ENCODE assay signal across 14 cellular contexts in genomic region chr13:69292789-69293425, GRCh38.
"Had no signal": no experiment of that assay in that cellular context is flagged by ENCODE, and none has a peak within 500 bp of the region (broad histone marks: within the 10 kb centered on the region; RNA-seq: fewer than 3 reads in every experiment).

No MANE protein-coding gene starts in this region.

- H3K4me3 Mint-ChIP-seq: activated T-cell treated with anti-CD3 and anti-CD28 coated beads, Interleukin-2, amount 50 U/mL, for 24 hours; brain; central memory CD8-positive, alpha-beta T cell; neural crest cell had no signal

- H3K4me3 ChIP-seq: pancreas had no signal

- H3K36me3 Mint-ChIP-seq: activated naive CD4-positive, alpha-beta T cell treated with anti-CD3 and anti-CD28 coated beads, Interleukin-2, amount 50 U/mL, for 72 hours; brain had no signal

- H3K36me3 ChIP-seq: pancreas had no signal

- H3K9me3 ChIP-seq: pancreas had no signal

- ATAC-seq: activated naive CD4-positive, alpha-beta T cell treated with anti-CD3 and anti-CD28 coated beads, Interleukin-2, amount 50 U/mL, for 72 hours; pancreas had no signal

- H3K27ac Mint-ChIP-seq: activated naive CD4-positive, alpha-beta T cell treated with anti-CD3 and anti-CD28 coated beads, Interleukin-2, amount 50 U/mL, for 72 hours; activated T-cell treated with anti-CD3 and anti-CD28 coated beads, Interleukin-2, amount 50 U/mL, for 24 hours; brain had no signal

- H3K9me3 Mint-ChIP-seq: brain, neural crest cell had no signal

- H3K27me3 ChIP-seq: pancreas had no signal

- H3K27me3 Mint-ChIP-seq: activated T-cell treated with anti-CD3 and anti-CD28 coated beads, Interleukin-2, amount 50 U/mL, for 24 hours; brain; central memory CD8-positive, alpha-beta T cell had no signal

- H3K4me1 ChIP-seq: pancreas had no signal

- DNase-seq: activated CD4-positive, alpha-beta T cell treated with anti-CD3 and anti-CD28 coated beads, Interleukin-2, amount 50 U/mL, for 1 hour; activated CD4-positive, CD25-positive, alpha-beta regulatory T cell; activated effector memory CD4-positive, alpha-beta T cell treated with anti-CD3 and anti-CD28 coated beads, Interleukin-2, amount 50 U/mL, for 16 hours; activated T-cell treated with anti-CD3 and anti-CD28 coated beads, Interleukin-2, amount 50 U/mL, for 24 hours; amniotic stem cell; effector memory CD4-positive, alpha-beta T cell; pancreas; stimulated activated CD4-positive, alpha-beta T cell treated with anti-CD3 and anti-CD28 coated beads, Interleukin-12 subunit alpha, Interleukin-12 subunit beta, amount 100 ng/mL, for 4 hours; stimulated activated naive CD4-positive, alpha-beta T cell treated with Interleukin-2 at 50 U/mL for 16 hours; trophoblast cell had no signal

- H3K4me1 Mint-ChIP-seq: brain; central memory CD8-positive, alpha-beta T cell; neural crest cell had no signal
